10 cellular contexts compared by ENCODE assay signal in the genomic region with DNA sequence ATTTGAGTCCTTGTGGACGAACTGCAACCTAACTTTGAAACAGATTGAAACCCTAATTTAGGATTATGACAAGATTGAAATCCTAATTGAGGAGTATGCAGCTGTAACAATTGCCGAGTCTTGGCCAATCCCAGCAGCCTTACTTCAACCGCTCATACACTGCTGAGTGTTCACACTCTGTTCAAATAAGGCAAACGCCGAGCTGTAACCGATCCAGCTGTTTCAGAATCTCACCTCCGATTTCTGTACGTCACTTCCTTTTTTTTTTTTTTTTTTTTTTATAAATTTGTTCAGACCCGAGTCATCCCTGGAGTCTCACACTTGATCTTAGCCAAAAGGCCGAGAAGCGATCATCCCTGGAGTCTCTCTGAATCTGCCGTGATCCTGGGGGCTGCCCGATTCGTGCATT. TPM values are rescaled to one million over a fixed set of nuclear protein-coding genes. Genes with fewer than 3 reads are reported as not detected.
DNase-seq lines count a peak whose midpoint lies in the region; ATAC-seq and TF ChIP-seq lines count a peak whose summit lies in the region.
"Had no signal": no experiment of that assay in that cellular context is flagged by ENCODE, and none has a peak within 500 bp of the region (broad histone marks: within the 10 kb centered on the region; RNA-seq: fewer than 3 reads in every experiment).

No MANE protein-coding gene starts in this region.

- H3K27me3 Mint-ChIP-seq in CD4-positive, alpha-beta memory T cell, result no peaks in the 10 kb centered on the region
- no peaks in the 10 kb centered on the region for H3K27me3 Mint-ChIP-seq in naive thymus-derived CD8-positive, alpha-beta T cell

- peaks cover 42 to 82% (median 61%) of the 10 kb centered on the region in 4 donors for H3K4me1 Mint-ChIP-seq in CD4-positive, alpha-beta memory T cell
- peaks cover 21 to 81% (median 71%) of the 10 kb centered on the region in 4 donors for H3K4me1 Mint-ChIP-seq in naive thymus-derived CD8-positive, alpha-beta T cell

- CTCF ChIA-PET in CD4-positive, alpha-beta memory T cell (lab: Charles Lee; ENCODE audit: partially characterized antibody), result interaction anchor here (0.9 to 12.9 kb wide), 4 partner anchors 9 to 410 kb away, joined by 4 to 123 read pairs (median 43); no protein-coding TSS in a partner anchor

- H3K4me3 ChIP-seq in CD4-positive, alpha-beta memory T cell (ENCODE audit: low read length in 2 of 2), result no peak overlapping the region

- intact Hi-C loops in CD4-positive, alpha-beta memory T cell (cut with micrococcal nuclease), result no loop called here

- peaks cover 85% of the 10 kb centered on the region for H3K4me1 ChIP-seq in CD4-positive, alpha-beta memory T cell (ENCODE audit: insufficient read depth, low read length)

- POLR2A ChIA-PET in CD4-positive, alpha-beta memory T cell (lab: Charles Lee; ENCODE audit: partially characterized antibody), result interaction anchor here (0.9 to 13.4 kb wide), 5 partner anchors 13 to 138 kb away, joined by 3 to 938 read pairs (median 26); a partner anchor contains a TSS
- POLR2A ChIA-PET in naive thymus-derived CD8-positive, alpha-beta T cell (lab: Charles Lee), result interaction anchor here (0.7 to 10.1 kb wide), 4 partner anchors 13 to 136 kb away, joined by 4 to 625 read pairs (median 9); a partner anchor contains a TSS

- H3K4me3 Mint-ChIP-seq in CD4-positive, alpha-beta memory T cell, result peak overlapping the region in 7 of 8 donors; percentile 45 to 99 (median 67)
- H3K4me3 Mint-ChIP-seq in naive thymus-derived CD8-positive, alpha-beta T cell, result peak overlapping the region in 8 of 10 donors; percentile 36 to 100 (median 48)

- H3K9me3 ChIP-seq in CD4-positive, alpha-beta memory T cell (ENCODE audit: control insufficient read depth in 1 of 2, low read length in 2 of 2), result no peaks in the 10 kb centered on the region

- peak overlapping the region; percentile 95 to 100 (median 97) for H3K27ac Mint-ChIP-seq in CD4-positive, alpha-beta memory T cell
- H3K27ac Mint-ChIP-seq in naive thymus-derived CD8-positive, alpha-beta T cell, result peak overlapping the region; percentile 96 to 100 (median 98)

- H3K36me3 Mint-ChIP-seq in CD4-positive, alpha-beta memory T cell, result peaks cover 22 to 39% of the 10 kb centered on the region in 2 donors
- H3K36me3 Mint-ChIP-seq in naive thymus-derived CD8-positive, alpha-beta T cell, result peaks cover 0 to 11% (median 11%) of the 10 kb centered on the region in 3 donors

- H3K27me3 ChIP-seq in CD4-positive, alpha-beta memory T cell (ENCODE audit: insufficient read depth, low read length), result no peaks in the 10 kb centered on the region

- peak; percentile 42 to 61 (median 52) for DNase-seq in CD4-positive, alpha-beta memory T cell
- DNase-seq in MV-4-11 (lab: John Stamatoyannopoulos, UW) (peak; percentile 88), NCI-H526 (lab: John Stamatoyannopoulos, UW) (no peak), ecto neural progenitor cell (ENCODE audit: low spot score) (no peak), NCI-H1105 (lab: John Stamatoyannopoulos, UW) (no peak)
- peak; percentile 34 for DNase-seq in activated CD8-positive, alpha-beta memory T cell treated with anti-CD3 and anti-CD28 coated beads, Interleukin-2, amount 50 U/mL, for 4 hours
- DNase-seq in naive thymus-derived CD8-positive, alpha-beta T cell, result peak in 1 of 10 donors; percentile 33
- DNase-seq: caudate nucleus, substantia nigra had no signal

- H3K9me3 Mint-ChIP-seq in CD4-positive, alpha-beta memory T cell, result peaks cover 0 to 5% (median 0%) of the 10 kb centered on the region in 8 donors
- no peaks in the 10 kb centered on the region for H3K9me3 Mint-ChIP-seq in naive thymus-derived CD8-positive, alpha-beta T cell

- peak overlapping the region; percentile 67 for H3K27ac ChIP-seq in CD4-positive, alpha-beta memory T cell (ENCODE audit: low read depth, low read length)

- no peaks in the 10 kb centered on the region for H3K36me3 ChIP-seq in CD4-positive, alpha-beta memory T cell (ENCODE audit: insufficient read depth, low read length)

- ATAC-seq in naive thymus-derived CD8-positive, alpha-beta T cell, result peak in 1 of 2 donors; percentile 24
- no peak for ATAC-seq in SK-N-SH treated with all-trans-retinoic acid at 6 μM for 48 hours

TF ChIP-seq in SK-N-SH treated with all-trans-retinoic acid at 6 μM for 48 hours, 23 proteins besides CTCF, POLR2A, EP300 and RAD21:
- no peak for TF ChIP-seq TOX (CRISPR knock-in tag; IDR thresholded peaks at IDR 0.05; ENCODE audit: borderline replicate concordance)
- TF ChIP-seq, protein P1, sequence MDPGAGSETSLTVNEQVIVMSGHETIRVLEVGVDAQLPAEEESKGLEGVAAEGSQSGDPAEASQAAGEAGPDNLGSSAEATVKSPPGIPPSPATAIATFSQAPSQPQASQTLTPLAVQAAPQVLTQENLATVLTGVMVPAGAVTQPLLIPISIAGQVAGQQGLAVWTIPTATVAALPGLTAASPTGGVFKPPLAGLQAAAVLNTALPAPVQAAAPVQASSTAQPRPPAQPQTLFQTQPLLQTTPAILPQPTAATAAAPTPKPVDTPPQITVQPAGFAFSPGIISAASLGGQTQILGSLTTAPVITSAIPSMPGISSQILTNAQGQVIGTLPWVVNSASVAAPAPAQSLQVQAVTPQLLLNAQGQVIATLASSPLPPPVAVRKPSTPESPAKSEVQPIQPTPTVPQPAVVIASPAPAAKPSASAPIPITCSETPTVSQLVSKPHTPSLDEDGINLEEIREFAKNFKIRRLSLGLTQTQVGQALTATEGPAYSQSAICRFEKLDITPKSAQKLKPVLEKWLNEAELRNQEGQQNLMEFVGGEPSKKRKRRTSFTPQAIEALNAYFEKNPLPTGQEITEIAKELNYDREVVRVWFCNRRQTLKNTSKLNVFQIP (CRISPR knock-in tag; IDR thresholded peaks at IDR 0.05; ENCODE audit: borderline replicate concordance, low read depth), result no peak
- TF ChIP-seq TCF4 (CRISPR knock-in tag; IDR thresholded peaks at IDR 0.05; ENCODE audit: borderline replicate concordance), result no peak
- TF ChIP-seq, protein P2, sequence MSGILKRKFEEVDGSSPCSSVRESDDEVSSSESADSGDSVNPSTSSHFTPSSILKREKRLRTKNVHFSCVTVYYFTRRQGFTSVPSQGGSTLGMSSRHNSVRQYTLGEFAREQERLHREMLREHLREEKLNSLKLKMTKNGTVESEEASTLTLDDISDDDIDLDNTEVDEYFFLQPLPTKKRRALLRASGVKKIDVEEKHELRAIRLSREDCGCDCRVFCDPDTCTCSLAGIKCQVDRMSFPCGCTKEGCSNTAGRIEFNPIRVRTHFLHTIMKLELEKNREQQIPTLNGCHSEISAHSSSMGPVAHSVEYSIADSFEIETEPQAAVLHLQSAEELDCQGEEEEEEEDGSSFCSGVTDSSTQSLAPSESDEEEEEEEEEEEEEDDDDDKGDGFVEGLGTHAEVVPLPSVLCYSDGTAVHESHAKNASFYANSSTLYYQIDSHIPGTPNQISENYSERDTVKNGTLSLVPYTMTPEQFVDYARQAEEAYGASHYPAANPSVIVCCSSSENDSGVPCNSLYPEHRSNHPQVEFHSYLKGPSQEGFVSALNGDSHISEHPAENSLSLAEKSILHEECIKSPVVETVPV (CRISPR knock-in tag; IDR thresholded peaks at IDR 0.05), result no peak
- no peak for TF ChIP-seq PPARA (CRISPR knock-in tag; IDR thresholded peaks at IDR 0.05; ENCODE audit: borderline replicate concordance)

RNA-seq across cellular contexts. Expression of a gene that starts 22.3 kb away (rescaled TPM):
- 100 to 1,000 TPM; 126 to 143 TPM for total RNA-seq in CD4-positive, alpha-beta memory T cell
- polyA plus RNA-seq in CD4-positive, alpha-beta memory T cell, result 100 to 1,000 TPM; 318 to 472 TPM
- 100 to 1,000 TPM; 139 to 151 TPM for total RNA-seq in naive thymus-derived CD8-positive, alpha-beta T cell
- polyA plus RNA-seq in naive thymus-derived CD8-positive, alpha-beta T cell, result 100 to 1,000 TPM; 367 to 461 (median 455) TPM

Comparison
In these comparisons a context has a peak if more than half of its experiments do, and no peak if none do; other contexts are left out.
1. DNase-seq: peak in CD4-positive, alpha-beta memory T cell (5 of 5), MV-4-11 (single experiment) and activated CD8-positive, alpha-beta memory T cell treated with anti-CD3 and anti-CD28 coated beads, Interleukin-2, amount 50 U/mL, for 4 hours (single experiment); none in NCI-H526 (0 of 2), ecto neural progenitor cell (single experiment) and NCI-H1105 (single experiment).